In the genomic region with DNA sequence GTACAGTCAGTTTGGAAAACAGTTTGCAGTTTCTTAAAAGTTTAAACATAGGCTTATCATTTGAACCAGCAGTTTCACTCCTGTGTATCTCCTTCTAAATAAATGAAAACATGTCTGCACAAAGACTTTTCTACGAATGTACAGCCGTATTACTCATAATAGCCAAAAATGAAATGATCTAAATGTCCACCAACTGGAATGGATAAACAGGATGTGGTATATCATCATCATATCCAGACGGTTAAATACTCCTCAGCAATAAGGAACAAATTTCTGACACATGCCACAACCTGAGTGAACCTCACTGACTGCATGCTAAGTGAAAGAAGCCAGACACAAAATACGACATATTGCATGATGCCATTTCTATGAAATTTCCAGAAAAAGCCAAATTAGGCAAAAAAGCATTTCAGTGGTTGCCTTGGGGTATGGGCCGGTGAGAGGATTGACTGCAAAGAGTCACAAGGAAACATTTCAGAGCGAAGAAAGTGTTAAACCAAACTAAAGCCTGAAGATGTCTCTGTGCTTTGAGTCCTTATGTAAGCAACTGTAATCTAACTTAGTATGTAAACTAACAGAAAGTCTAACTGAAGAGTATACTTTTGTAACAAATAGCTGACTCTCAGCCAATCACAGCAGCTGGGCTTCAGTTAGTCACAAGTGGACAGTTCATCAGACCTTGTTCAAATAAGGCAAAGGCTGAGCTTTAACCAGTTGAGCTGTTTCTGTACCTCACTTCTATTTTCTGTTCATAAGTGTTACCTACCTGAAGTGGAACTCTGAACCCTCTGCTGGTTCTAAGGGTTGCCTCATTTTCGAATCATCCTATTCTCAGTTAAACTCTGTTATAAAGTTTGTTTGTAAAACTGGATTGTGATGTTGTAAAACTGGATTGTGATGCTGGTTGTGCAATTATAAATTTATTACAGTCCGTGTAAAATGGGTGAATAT, we compare ENCODE assay signal across 1 cellular context.
TF ChIP-seq lines count a peak whose summit lies in the region.

No MANE protein-coding gene starts in this region.

TF ChIP-seq in HepG2, 621 proteins besides CTCF, POLR2A, EP300 and RAD21 (continued from another document and continues in another):
- TF ChIP-seq, protein P1, sequence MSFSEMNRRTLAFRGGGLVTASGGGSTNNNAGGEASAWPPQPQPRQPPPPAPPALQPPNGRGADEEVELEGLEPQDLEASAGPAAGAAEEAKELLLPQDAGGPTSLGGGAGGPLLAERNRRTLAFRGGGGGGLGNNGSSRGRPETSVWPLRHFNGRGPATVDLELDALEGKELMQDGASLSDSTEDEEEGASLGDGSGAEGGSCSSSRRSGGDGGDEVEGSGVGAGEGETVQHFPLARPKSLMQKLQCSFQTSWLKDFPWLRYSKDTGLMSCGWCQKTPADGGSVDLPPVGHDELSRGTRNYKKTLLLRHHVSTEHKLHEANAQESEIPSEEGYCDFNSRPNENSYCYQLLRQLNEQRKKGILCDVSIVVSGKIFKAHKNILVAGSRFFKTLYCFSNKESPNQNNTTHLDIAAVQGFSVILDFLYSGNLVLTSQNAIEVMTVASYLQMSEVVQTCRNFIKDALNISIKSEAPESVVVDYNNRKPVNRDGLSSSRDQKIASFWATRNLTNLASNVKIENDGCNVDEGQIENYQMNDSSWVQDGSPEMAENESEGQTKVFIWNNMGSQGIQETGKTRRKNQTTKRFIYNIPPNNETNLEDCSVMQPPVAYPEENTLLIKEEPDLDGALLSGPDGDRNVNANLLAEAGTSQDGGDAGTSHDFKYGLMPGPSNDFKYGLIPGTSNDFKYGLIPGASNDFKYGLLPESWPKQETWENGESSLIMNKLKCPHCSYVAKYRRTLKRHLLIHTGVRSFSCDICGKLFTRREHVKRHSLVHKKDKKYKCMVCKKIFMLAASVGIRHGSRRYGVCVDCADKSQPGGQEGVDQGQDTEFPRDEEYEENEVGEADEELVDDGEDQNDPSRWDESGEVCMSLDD (CRISPR knock-in tag; IDR thresholded peaks at IDR 0.05; ENCODE audit: borderline replicate concordance): no peak
- TF ChIP-seq TEAD2 (CRISPR knock-in tag; IDR thresholded peaks at IDR 0.05) (no peak), EEA1 (CRISPR knock-in tag; IDR thresholded peaks at IDR 0.05; ENCODE audit: borderline replicate concordance) (no peak), KMT2B (CRISPR knock-in tag; IDR thresholded peaks at IDR 0.05) (peak; percentile 39; the same call in 1 of the 2 replicates), HES4 (CRISPR knock-in tag; IDR thresholded peaks at IDR 0.05; ENCODE audit: borderline replicate concordance) (no peak), ZNF160 (CRISPR knock-in tag; IDR thresholded peaks at IDR 0.05) (no peak), ZNF572 (CRISPR knock-in tag; IDR thresholded peaks at IDR 0.05) (no peak), KLF6 (CRISPR knock-in tag; IDR thresholded peaks at IDR 0.05) (no peak), ZNF720 (CRISPR knock-in tag; IDR thresholded peaks at IDR 0.05) (no peak), MYC (CRISPR knock-in tag; IDR thresholded peaks at IDR 0.05; ENCODE audit: borderline replicate concordance) (no peak), CC2D1A (CRISPR knock-in tag; IDR thresholded peaks at IDR 0.05) (no peak), TOPORS (CRISPR knock-in tag; IDR thresholded peaks at IDR 0.05) (no peak), RXRA (CRISPR knock-in tag; IDR thresholded peaks at IDR 0.05) (no peak; the same call in 1 of the 2 replicates), ZNF614 (CRISPR knock-in tag; IDR thresholded peaks at IDR 0.05; ENCODE audit: borderline replicate concordance) (0 out of 2 replicates have a peak, but pooled peaks have one; percentile 41), EZH2 (conservative IDR thresholded peaks at IDR 0.05; ENCODE audit: low read depth, low read length) (no peak)
- TF ChIP-seq, protein P2, sequence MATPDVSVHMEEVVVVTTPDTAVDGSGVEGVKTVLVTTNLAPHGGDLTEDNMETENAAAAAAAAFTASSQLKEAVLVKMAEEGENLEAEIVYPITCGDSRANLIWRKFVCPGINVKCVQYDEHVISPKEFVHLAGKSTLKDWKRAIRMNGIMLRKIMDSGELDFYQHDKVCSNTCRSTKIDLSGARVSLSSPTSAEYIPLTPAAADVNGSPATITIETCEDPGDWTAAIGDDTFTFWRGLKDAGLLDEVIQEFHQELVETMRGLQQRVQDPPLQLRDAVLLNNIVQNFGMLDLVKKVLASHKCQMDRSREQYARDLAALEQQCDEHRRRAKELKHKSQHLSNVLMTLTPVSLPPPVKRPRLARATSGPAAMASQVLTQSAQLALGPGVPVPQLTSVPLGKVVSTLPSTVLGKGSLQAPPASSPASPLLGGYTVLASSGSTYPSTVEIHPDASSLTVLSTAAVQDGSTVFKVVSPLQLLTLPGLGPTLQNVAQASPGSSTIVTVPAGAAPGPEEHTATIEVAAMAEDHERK (CRISPR knock-in tag; IDR thresholded peaks at IDR 0.05; ENCODE audit: low read depth): no peak
- TF ChIP-seq, protein P3, sequence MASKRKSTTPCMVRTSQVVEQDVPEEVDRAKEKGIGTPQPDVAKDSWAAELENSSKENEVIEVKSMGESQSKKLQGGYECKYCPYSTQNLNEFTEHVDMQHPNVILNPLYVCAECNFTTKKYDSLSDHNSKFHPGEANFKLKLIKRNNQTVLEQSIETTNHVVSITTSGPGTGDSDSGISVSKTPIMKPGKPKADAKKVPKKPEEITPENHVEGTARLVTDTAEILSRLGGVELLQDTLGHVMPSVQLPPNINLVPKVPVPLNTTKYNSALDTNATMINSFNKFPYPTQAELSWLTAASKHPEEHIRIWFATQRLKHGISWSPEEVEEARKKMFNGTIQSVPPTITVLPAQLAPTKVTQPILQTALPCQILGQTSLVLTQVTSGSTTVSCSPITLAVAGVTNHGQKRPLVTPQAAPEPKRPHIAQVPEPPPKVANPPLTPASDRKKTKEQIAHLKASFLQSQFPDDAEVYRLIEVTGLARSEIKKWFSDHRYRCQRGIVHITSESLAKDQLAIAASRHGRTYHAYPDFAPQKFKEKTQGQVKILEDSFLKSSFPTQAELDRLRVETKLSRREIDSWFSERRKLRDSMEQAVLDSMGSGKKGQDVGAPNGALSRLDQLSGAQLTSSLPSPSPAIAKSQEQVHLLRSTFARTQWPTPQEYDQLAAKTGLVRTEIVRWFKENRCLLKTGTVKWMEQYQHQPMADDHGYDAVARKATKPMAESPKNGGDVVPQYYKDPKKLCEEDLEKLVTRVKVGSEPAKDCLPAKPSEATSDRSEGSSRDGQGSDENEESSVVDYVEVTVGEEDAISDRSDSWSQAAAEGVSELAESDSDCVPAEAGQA (IDR thresholded peaks at IDR 0.05; ENCODE audit: low read depth): no peak
- TF ChIP-seq, protein P3 (CRISPR knock-in tag; IDR thresholded peaks at IDR 0.05; ENCODE audit: borderline replicate concordance): no peak
- TF ChIP-seq, protein P4, sequence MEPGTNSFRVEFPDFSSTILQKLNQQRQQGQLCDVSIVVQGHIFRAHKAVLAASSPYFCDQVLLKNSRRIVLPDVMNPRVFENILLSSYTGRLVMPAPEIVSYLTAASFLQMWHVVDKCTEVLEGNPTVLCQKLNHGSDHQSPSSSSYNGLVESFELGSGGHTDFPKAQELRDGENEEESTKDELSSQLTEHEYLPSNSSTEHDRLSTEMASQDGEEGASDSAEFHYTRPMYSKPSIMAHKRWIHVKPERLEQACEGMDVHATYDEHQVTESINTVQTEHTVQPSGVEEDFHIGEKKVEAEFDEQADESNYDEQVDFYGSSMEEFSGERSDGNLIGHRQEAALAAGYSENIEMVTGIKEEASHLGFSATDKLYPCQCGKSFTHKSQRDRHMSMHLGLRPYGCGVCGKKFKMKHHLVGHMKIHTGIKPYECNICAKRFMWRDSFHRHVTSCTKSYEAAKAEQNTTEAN (CRISPR knock-in tag; conservative IDR thresholded peaks at IDR 0.05): no peak; the same call in 1 of the 2 replicates
- TF ChIP-seq, protein P5, sequence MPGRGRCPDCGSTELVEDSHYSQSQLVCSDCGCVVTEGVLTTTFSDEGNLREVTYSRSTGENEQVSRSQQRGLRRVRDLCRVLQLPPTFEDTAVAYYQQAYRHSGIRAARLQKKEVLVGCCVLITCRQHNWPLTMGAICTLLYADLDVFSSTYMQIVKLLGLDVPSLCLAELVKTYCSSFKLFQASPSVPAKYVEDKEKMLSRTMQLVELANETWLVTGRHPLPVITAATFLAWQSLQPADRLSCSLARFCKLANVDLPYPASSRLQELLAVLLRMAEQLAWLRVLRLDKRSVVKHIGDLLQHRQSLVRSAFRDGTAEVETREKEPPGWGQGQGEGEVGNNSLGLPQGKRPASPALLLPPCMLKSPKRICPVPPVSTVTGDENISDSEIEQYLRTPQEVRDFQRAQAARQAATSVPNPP (CRISPR knock-in tag; IDR thresholded peaks at IDR 0.05): no peak
- TF ChIP-seq, protein P6, sequence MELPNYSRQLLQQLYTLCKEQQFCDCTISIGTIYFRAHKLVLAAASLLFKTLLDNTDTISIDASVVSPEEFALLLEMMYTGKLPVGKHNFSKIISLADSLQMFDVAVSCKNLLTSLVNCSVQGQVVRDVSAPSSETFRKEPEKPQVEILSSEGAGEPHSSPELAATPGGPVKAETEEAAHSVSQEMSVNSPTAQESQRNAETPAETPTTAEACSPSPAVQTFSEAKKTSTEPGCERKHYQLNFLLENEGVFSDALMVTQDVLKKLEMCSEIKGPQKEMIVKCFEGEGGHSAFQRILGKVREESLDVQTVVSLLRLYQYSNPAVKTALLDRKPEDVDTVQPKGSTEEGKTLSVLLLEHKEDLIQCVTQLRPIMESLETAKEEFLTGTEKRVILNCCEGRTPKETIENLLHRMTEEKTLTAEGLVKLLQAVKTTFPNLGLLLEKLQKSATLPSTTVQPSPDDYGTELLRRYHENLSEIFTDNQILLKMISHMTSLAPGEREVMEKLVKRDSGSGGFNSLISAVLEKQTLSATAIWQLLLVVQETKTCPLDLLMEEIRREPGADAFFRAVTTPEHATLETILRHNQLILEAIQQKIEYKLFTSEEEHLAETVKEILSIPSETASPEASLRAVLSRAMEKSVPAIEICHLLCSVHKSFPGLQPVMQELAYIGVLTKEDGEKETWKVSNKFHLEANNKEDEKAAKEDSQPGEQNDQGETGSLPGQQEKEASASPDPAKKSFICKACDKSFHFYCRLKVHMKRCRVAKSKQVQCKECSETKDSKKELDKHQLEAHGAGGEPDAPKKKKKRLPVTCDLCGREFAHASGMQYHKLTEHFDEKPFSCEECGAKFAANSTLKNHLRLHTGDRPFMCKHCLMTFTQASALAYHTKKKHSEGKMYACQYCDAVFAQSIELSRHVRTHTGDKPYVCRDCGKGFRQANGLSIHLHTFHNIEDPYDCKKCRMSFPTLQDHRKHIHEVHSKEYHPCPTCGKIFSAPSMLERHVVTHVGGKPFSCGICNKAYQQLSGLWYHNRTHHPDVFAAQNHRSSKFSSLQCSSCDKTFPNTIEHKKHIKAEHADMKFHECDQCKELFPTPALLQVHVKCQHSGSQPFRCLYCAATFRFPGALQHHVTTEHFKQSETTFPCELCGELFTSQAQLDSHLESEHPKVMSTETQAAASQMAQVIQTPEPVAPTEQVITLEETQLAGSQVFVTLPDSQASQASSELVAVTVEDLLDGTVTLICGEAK (IDR thresholded peaks at IDR 0.05): no peak
- TF ChIP-seq, protein P6 (CRISPR knock-in tag; IDR thresholded peaks at IDR 0.05): no peak
- TF ChIP-seq, protein P7, sequence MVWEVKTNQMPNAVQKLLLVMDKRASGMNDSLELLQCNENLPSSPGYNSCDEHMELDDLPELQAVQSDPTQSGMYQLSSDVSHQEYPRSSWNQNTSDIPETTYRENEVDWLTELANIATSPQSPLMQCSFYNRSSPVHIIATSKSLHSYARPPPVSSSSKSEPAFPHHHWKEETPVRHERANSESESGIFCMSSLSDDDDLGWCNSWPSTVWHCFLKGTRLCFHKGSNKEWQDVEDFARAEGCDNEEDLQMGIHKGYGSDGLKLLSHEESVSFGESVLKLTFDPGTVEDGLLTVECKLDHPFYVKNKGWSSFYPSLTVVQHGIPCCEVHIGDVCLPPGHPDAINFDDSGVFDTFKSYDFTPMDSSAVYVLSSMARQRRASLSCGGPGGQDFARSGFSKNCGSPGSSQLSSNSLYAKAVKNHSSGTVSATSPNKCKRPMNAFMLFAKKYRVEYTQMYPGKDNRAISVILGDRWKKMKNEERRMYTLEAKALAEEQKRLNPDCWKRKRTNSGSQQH (CRISPR knock-in tag; IDR thresholded peaks at IDR 0.05; ENCODE audit: low read depth): no peak
